ENCODE assay signal across 24 cellular contexts in genomic region chr7:95002726-95003125, GRCh38.
"Had no signal": no experiment of that assay in that cellular context is flagged by ENCODE, and none has a peak within 500 bp of the region (broad histone marks: within the 10 kb centered on the region; RNA-seq: fewer than 3 reads in every experiment).

No MANE protein-coding gene starts in this region.

- H3K4me1 ChIP-seq: vagina had no signal

- ATAC-seq: activated CD8-positive, alpha-beta T cell treated with anti-CD3 and anti-CD28 coated beads for 36 hours; activated T-helper 17 cell treated with anti-CD3 and anti-CD28 coated beads, Interleukin-2, amount 50 U/mL, for 72 hours; naive thymus-derived CD4-positive, alpha-beta T cell; psoas muscle; right cardiac atrium; stimulated activated naive CD8-positive, alpha-beta T cell treated with anti-CD3 and anti-CD28 coated beads, Interleukin-15, Interleukin-2, amounts not matched to agents 100 U/mL and 50 U/mL, for 24 hours had no signal

- H3K27ac Mint-ChIP-seq: activated B cell treated with CpG ODN at 0.5 μM for 24 hours; activated CD8-positive, alpha-beta T cell treated with anti-CD3 and anti-CD28 coated beads for 36 hours; activated naive CD8-positive, alpha-beta T cell treated with anti-CD3 and anti-CD28 coated beads, Interleukin-2, amount 10 ng/mL, durations not matched to agents 7 days and 5 days; activated T-helper 17 cell treated with anti-CD3 and anti-CD28 coated beads, Interleukin-2, amount 50 U/mL, for 72 hours; memory B cell; naive thymus-derived CD4-positive, alpha-beta T cell had no signal

- H3K4me1 Mint-ChIP-seq: activated B cell treated with CpG ODN at 0.5 μM for 24 hours; activated naive CD8-positive, alpha-beta T cell treated with anti-CD3 and anti-CD28 coated beads, Interleukin-2, amount 10 ng/mL, durations not matched to agents 7 days and 5 days; activated T-helper 17 cell treated with anti-CD3 and anti-CD28 coated beads, Interleukin-2, amount 50 U/mL, for 72 hours; naive thymus-derived CD4-positive, alpha-beta T cell had no signal

- H3K36me3 Mint-ChIP-seq: activated naive CD8-positive, alpha-beta T cell treated with anti-CD3 and anti-CD28 coated beads, Interleukin-2, amount 10 ng/mL, durations not matched to agents 7 days and 5 days; memory B cell; naive thymus-derived CD4-positive, alpha-beta T cell had no signal

- H3K27ac ChIP-seq: brain microvascular endothelial cell, coronary artery, left ventricle myocardium inferior, ovary, tibial nerve, vagina had no signal

- H3K4me3 ChIP-seq: coronary artery, left ventricle myocardium inferior, ovary, psoas muscle, tibial nerve, vagina had no signal

- FAIRE-seq: keratinocyte had no signal

- DNase-seq: activated B cell treated with CpG ODN at 0.5 μM for 24 hours; activated CD4-positive, alpha-beta T cell treated with anti-CD3 and anti-CD28 coated beads for 48 hours; activated CD8-positive, alpha-beta T cell treated with anti-CD3 and anti-CD28 coated beads for 36 hours; activated naive CD4-positive, alpha-beta T cell; activated naive CD8-positive, alpha-beta T cell treated with anti-CD3 and anti-CD28 coated beads, Interleukin-2, amount 10 ng/mL, durations not matched to agents 7 days and 5 days; activated T-cell treated with anti-CD3 and anti-CD28 coated beads, Interleukin-2, amount 50 U/mL, for 1 hour; brain microvascular endothelial cell; central memory CD4-positive, alpha-beta T cell; erythroblast; foreskin melanocyte; glutamatergic neuron; hypothalamus; left ventricle myocardium inferior; naive thymus-derived CD4-positive, alpha-beta T cell; ovary; psoas muscle; right cardiac atrium; stimulated activated naive CD8-positive, alpha-beta T cell treated with anti-CD3 and anti-CD28 coated beads, Interleukin-15, Interleukin-2, amounts not matched to agents 100 U/mL and 50 U/mL, for 24 hours had no signal

- H3K4me3 Mint-ChIP-seq: activated B cell treated with CpG ODN at 0.5 μM for 24 hours; activated CD8-positive, alpha-beta T cell treated with anti-CD3 and anti-CD28 coated beads for 36 hours; activated naive CD8-positive, alpha-beta T cell treated with anti-CD3 and anti-CD28 coated beads, Interleukin-2, amount 10 ng/mL, durations not matched to agents 7 days and 5 days; activated T-helper 17 cell treated with anti-CD3 and anti-CD28 coated beads, Interleukin-2, amount 50 U/mL, for 72 hours; memory B cell; naive thymus-derived CD4-positive, alpha-beta T cell had no signal

- H3K9me3 ChIP-seq: left ventricle myocardium inferior, ovary, psoas muscle, tibial nerve, vagina had no signal

- H3K27me3 Mint-ChIP-seq: activated B cell treated with CpG ODN at 0.5 μM for 24 hours; activated T-helper 17 cell treated with anti-CD3 and anti-CD28 coated beads, Interleukin-2, amount 50 U/mL, for 72 hours had no signal

- H3K36me3 ChIP-seq: brain microvascular endothelial cell, left ventricle myocardium inferior, ovary, tibial nerve, vagina had no signal

- H3K9me3 Mint-ChIP-seq: activated B cell treated with CpG ODN at 0.5 μM for 24 hours; activated CD8-positive, alpha-beta T cell treated with anti-CD3 and anti-CD28 coated beads for 36 hours; activated naive CD8-positive, alpha-beta T cell treated with anti-CD3 and anti-CD28 coated beads, Interleukin-2, amount 10 ng/mL, durations not matched to agents 7 days and 5 days; activated T-helper 17 cell treated with anti-CD3 and anti-CD28 coated beads, Interleukin-2, amount 50 U/mL, for 72 hours; memory B cell; naive thymus-derived CD4-positive, alpha-beta T cell had no signal

- H3K27me3 ChIP-seq: brain microvascular endothelial cell, ovary, tibial nerve, vagina had no signal
